9 cellular contexts compared by ENCODE assay signal in the genomic region with DNA sequence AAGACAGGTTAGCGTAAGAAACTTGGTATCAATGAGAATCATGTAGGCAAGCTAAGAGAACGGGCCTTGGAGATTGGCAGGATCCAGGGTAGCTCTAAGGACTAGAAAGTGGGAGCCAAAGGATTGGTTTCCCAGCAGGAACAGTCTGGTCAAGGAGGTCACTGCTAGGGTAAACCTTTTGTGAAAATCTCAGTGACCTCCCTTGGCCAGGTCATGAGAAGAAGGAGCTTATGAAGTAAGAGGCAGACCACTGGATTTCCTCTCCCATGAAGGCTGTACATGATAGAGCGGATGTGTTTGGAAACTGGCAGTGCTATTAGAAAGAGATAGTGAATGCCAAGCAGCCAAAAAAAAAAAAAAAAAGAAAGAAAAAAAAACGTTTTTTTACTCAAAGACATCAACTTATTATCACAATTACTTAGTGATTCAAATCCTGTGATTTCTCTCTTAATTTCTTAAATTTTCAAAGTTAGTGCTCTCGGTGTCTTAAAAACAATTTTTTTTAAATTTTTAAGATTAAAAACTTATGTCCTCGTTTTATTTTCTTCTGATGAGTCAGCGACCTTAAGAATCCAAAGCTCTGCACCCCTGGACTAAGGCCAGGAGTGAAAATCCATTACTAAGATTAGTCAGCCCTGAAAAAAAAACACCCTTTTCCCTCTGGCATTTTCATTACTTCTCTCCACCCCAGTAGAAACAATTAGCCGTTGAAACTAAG.
A peak's percentile ranks its signal among the peaks of the same experiment; 100 is the strongest.
DNase-seq lines count a peak whose midpoint lies in the region; ATAC-seq, FAIRE-seq and TF ChIP-seq lines count a peak whose summit lies in the region.
"Had no signal": no experiment of that assay in that cellular context is flagged by ENCODE, and none has a peak within 500 bp of the region (broad histone marks: within the 10 kb centered on the region; RNA-seq: fewer than 3 reads in every experiment).

No MANE protein-coding gene starts in this region.

- DNase-seq in LHCN-M2 (ENCODE audit: low read depth) (peak; percentile 98), chondrocyte (ENCODE audit: low spot score) (no peak), lower leg skin (ENCODE audit: low spot score in 2 of 2) (peak; percentile 70 to 84), upper lobe of left lung (no peak), D721Med (ENCODE audit: insufficient read length, low spot score) (no peak), inferior parietal cortex (ENCODE audit: extremely low spot score) (no peak), nephron progenitor cell (no peak)
- DNase-seq: activated CD4-positive, alpha-beta T cell treated with anti-CD3 and anti-CD28 coated beads for 4 hours had no signal

- no peaks in the 10 kb centered on the region for H3K36me3 ChIP-seq in upper lobe of left lung

- WGBS in lower leg skin, 2 donors = 12 to 17% methylated on average over 8 of the region's 8 CpGs
- WGBS in upper lobe of left lung, 2 donors = 51 to 61% methylated on average over 8 of the region's 8 CpGs

- H3K4me3 ChIP-seq in lower leg skin (ENCODE audit: low read depth, poor library complexity, severe bottlenecking) (no peak overlapping the region), upper lobe of left lung (no peak overlapping the region)

- peak overlapping the region; percentile 44 for H3K4me3 Mint-ChIP-seq in chondrocyte (ENCODE audit: unreplicated experiment)
- no peak overlapping the region for H3K4me3 Mint-ChIP-seq in nephron progenitor cell

- intact Hi-C loops in lower leg skin (cut with DNase I; ENCODE audit: low total_unique reads) = no loop called here

- H3K9me3 Mint-ChIP-seq in chondrocyte (ENCODE audit: low read depth) (peaks cover 2% of the 10 kb centered on the region), nephron progenitor cell (no peaks in the 10 kb centered on the region)

- peak; percentile 69 to 85 for ATAC-seq in upper lobe of left lung (ENCODE audit: low FRiP score in 2 of 2)
- ATAC-seq in HG02840 (IDR thresholded peaks at IDR 0.05; ENCODE audit: low FRiP score, unreplicated experiment) = no peak

- peak overlapping the region; percentile 48 to 70 (median 54) for H3K27ac ChIP-seq in upper lobe of left lung

- H3K27me3 Mint-ChIP-seq in chondrocyte (ENCODE audit: low read depth) = no peaks in the 10 kb centered on the region
- peaks cover 5% of the 10 kb centered on the region for H3K27me3 Mint-ChIP-seq in nephron progenitor cell (ENCODE audit: low read depth, poor library complexity)

- peak overlapping the region; percentile 86 for H3K27ac Mint-ChIP-seq in chondrocyte (ENCODE audit: unreplicated experiment)
- no peak overlapping the region for H3K27ac Mint-ChIP-seq in nephron progenitor cell

- H3K4me1 Mint-ChIP-seq in chondrocyte (ENCODE audit: low read depth) (peaks cover 58% of the 10 kb centered on the region), nephron progenitor cell (peaks cover 18% of the 10 kb centered on the region)

- no peak for FAIRE-seq in D721Med (lab: Jason Lieb, UNC)

- TF ChIP-seq EP300 in upper lobe of left lung (IDR thresholded peaks at IDR 0.05) = peak in 1 of 4 donors; percentile 47

- TF ChIP-seq CTCF in chondrocyte (IDR thresholded peaks at IDR 0.05) = no peak
- no peak for TF ChIP-seq CTCF in lower leg skin (IDR thresholded peaks at IDR 0.05)
- no peak for TF ChIP-seq CTCF in upper lobe of left lung (IDR thresholded peaks at IDR 0.05)
- no peak for TF ChIP-seq CTCF in D721Med (IDR thresholded peaks at IDR 0.05; ENCODE audit: insufficient read depth, missing control alignments)
- TF ChIP-seq CTCF in nephron progenitor cell (IDR thresholded peaks at IDR 0.05) = no peak

- H3K9me3 ChIP-seq in upper lobe of left lung = no peaks in the 10 kb centered on the region

- no peaks in the 10 kb centered on the region for H3K27me3 ChIP-seq in upper lobe of left lung

- H3K4me1 ChIP-seq in upper lobe of left lung = peaks cover 0 to 13% (median 6%) of the 10 kb centered on the region in 4 donors

- H3K36me3 Mint-ChIP-seq in chondrocyte (ENCODE audit: low read depth) = no peaks in the 10 kb centered on the region
- no peaks in the 10 kb centered on the region for H3K36me3 Mint-ChIP-seq in nephron progenitor cell (ENCODE audit: low read depth)

- TF ChIP-seq POLR2A in lower leg skin (IDR thresholded peaks at IDR 0.05) = no peak
- TF ChIP-seq POLR2A in upper lobe of left lung (IDR thresholded peaks at IDR 0.05) = no peak

Comparison
In these comparisons a context has a peak if more than half of its experiments do, and no peak if none do; other contexts are left out.
1. DNase-seq: peak in LHCN-M2 (single experiment) and lower leg skin (2 of 2); none in chondrocyte (single experiment), upper lobe of left lung (0 of 2), D721Med (single experiment), inferior parietal cortex (single experiment) and nephron progenitor cell (single experiment).